ENCODE assay signal across 8 cellular contexts in genomic region chr11:67847896-67848875, GRCh38.
DNase-seq lines count a peak whose midpoint lies in the region; ATAC-seq and TF ChIP-seq lines count a peak whose summit lies in the region.
"Not testable (repeated sequence)": the region's sequence is repeated elsewhere in the genome, so short reads cannot be mapped to it uniquely, and the experiment has no call there.

No MANE protein-coding gene starts in this region.

- not testable (repeated sequence) for H3K9me3 ChIP-seq in Loucy (ENCODE audit: insufficient read depth, low read depth, low read length); RWPE2 (ENCODE audit: severe bottlenecking); stomach

- H3K4me2 ChIP-seq in Loucy (ENCODE audit: low read depth, low read length, poor library complexity, severe bottlenecking); mesendoderm (ENCODE audit: low read length): not testable (repeated sequence)

- POLR2A ChIA-PET in MCF 10A (lab: Yijun Ruan, JAX) = not testable (repeated sequence)

- H3K4me3 ChIP-seq in GM12864 (ENCODE audit: low read depth, low read length); Loucy (ENCODE audit: low read length, poor library complexity, severe bottlenecking); RWPE2 (ENCODE audit: severe bottlenecking); fibroblast of villous mesenchyme (ENCODE audit: low read depth, low read length); mesendoderm (ENCODE audit: low read length): not testable (repeated sequence)
- H3K4me3 ChIP-seq in stomach = peak overlapping the region in 1 of 4 donors; percentile 31

- H3K79me1 ChIP-seq in mesendoderm (ENCODE audit: low read length) = not testable (repeated sequence)

- intact Hi-C loops in MCF 10A (cut with micrococcal nuclease); stomach (cut with DNase I; ENCODE audit: low total_unique reads): not testable (repeated sequence)

- H2AK5ac ChIP-seq in mesendoderm (ENCODE audit: low read length) = peak overlapping the region; percentile 51

- TF ChIP-seq CTCF in C4-2B (conservative IDR thresholded peaks at IDR 0.05) (peak; percentile 45), GM12864 (IDR thresholded peaks at IDR 0.05; ENCODE audit: low read depth, low read length, missing control alignments) (peak; percentile 44), Loucy (conservative IDR thresholded peaks at IDR 0.05; ENCODE audit: low read length) (peak; percentile 43), RWPE2 (IDR thresholded peaks at IDR 0.05; ENCODE audit: poor library complexity, severe bottlenecking) (peak; percentile 49), MCF 10A (IDR thresholded peaks at IDR 0.05; ENCODE audit: unreplicated experiment) (peak; percentile 40), fibroblast of villous mesenchyme (IDR thresholded peaks at IDR 0.05; ENCODE audit: insufficient read depth, low read depth, low read length) (peak; percentile 32), stomach (IDR thresholded peaks at IDR 0.05) (peak in 3 of 7 experiments; percentile 19 to 25 (median 23))

- peak overlapping the region; percentile 85 for H3K56ac ChIP-seq in mesendoderm (ENCODE audit: low read length)

- CTCF ChIA-PET in MCF 10A (lab: Yijun Ruan, JAX) = interaction anchor here (2.4 kb wide), 1 partner anchor 108 kb away, joined by 10 read pairs; no protein-coding TSS in a partner anchor

- not testable (repeated sequence) for H3K9me3 Mint-ChIP-seq in MCF 10A (ENCODE audit: unreplicated experiment)

- not testable (repeated sequence) for H3K27ac ChIP-seq in C4-2B; RWPE2 (ENCODE audit: poor library complexity, severe bottlenecking); mesendoderm (ENCODE audit: low read depth, low read length)
- peak overlapping the region in 3 of 5 donors; percentile 36 to 51 (median 50) for H3K27ac ChIP-seq in stomach

- BruUV-seq in MCF 10A (replicated peaks; lab: Mats Ljungman, UMichigan) = not testable (repeated sequence)

- not testable (repeated sequence) for H3K27me3 ChIP-seq in Loucy (ENCODE audit: insufficient read depth, low read length, poor library complexity, severe bottlenecking); RWPE2 (ENCODE audit: insufficient read depth, poor library complexity, severe bottlenecking); mesendoderm (ENCODE audit: insufficient read depth, low read length, poor library complexity); stomach

- not testable (repeated sequence) for H3K36me3 Mint-ChIP-seq in MCF 10A (ENCODE audit: insufficient read depth, unreplicated experiment)

- H2BK15ac ChIP-seq in mesendoderm (replicated peaks; ENCODE audit: low read depth) = not testable (repeated sequence)

- H4K20me1 ChIP-seq in Loucy (ENCODE audit: insufficient read depth, low read length, poor library complexity, severe bottlenecking) = not testable (repeated sequence)

- ATAC-seq in RWPE2 (ENCODE audit: low read depth) = not testable (repeated sequence)

- peaks cover 29% of the 10 kb centered on the region for H3K27me3 Mint-ChIP-seq in MCF 10A (ENCODE audit: insufficient read depth, unreplicated experiment)

- H3K23ac ChIP-seq in mesendoderm (ENCODE audit: low read length) = not testable (repeated sequence)

- TF ChIP-seq POLR2A in stomach (IDR thresholded peaks at IDR 0.05) = not testable (repeated sequence)

- H3K4me1 Mint-ChIP-seq in MCF 10A (ENCODE audit: insufficient read depth, unreplicated experiment) = not testable (repeated sequence)

- H4K5ac ChIP-seq in mesendoderm (ENCODE audit: low read length) = not testable (repeated sequence)

- not testable (repeated sequence) for H3K4me1 ChIP-seq in Loucy (ENCODE audit: insufficient read depth, low read length, poor library complexity, severe bottlenecking); RWPE2 (ENCODE audit: insufficient read depth, poor library complexity, severe bottlenecking); mesendoderm (ENCODE audit: control insufficient read depth, low read depth, low read length); stomach

- not testable (repeated sequence) for H2AFZ ChIP-seq in Loucy (ENCODE audit: low read length)

- WGBS in mesendoderm (ENCODE audit: extremely low coverage, insufficient coverage, low lambda C conversion rate) = no CpG with 5 or more reads among the region's 25 CpGs
- 28 to 37% (median 34%) methylated on average over 25 of the region's 25 CpGs for WGBS in stomach, 5 donors

- not testable (repeated sequence) for DNase-seq in GM12864 (ENCODE audit: low read depth); RWPE2 (ENCODE audit: low spot score); MCF 10A (ENCODE audit: unreplicated experiment); fibroblast of villous mesenchyme (ENCODE audit: low read depth); mesendoderm
- DNase-seq in stomach = peak; percentile 29

- not testable (repeated sequence) for H4K8ac ChIP-seq in mesendoderm (ENCODE audit: low read depth, low read length)

- H3F3A ChIP-seq in Loucy (ENCODE audit: low read depth) = not testable (repeated sequence)

- not testable (repeated sequence) for H3K18ac ChIP-seq in mesendoderm (ENCODE audit: low read length)

- H2BK120ac ChIP-seq in mesendoderm (ENCODE audit: low read depth, low read length) = not testable (repeated sequence)

- not testable (repeated sequence) for H3K4me3 Mint-ChIP-seq in MCF 10A (ENCODE audit: unreplicated experiment)

- not testable (repeated sequence) for H3K36me3 ChIP-seq in Loucy (ENCODE audit: insufficient read depth, low read length); RWPE2 (ENCODE audit: low read depth); mesendoderm (ENCODE audit: control insufficient read depth, insufficient read depth, low read length); stomach

- H3K4ac ChIP-seq in mesendoderm (ENCODE audit: low read depth, low read length) = peak overlapping the region; percentile 48

- not testable (repeated sequence) for TF ChIP-seq EP300 in stomach (IDR thresholded peaks at IDR 0.05)

- not testable (repeated sequence) for H3K9me2 ChIP-seq in Loucy (replicated peaks; ENCODE audit: low read depth, low read length)

- H3K9ac ChIP-seq in Loucy (ENCODE audit: low read depth, low read length, poor library complexity, severe bottlenecking) = not testable (repeated sequence)
- peak overlapping the region; percentile 61 for H3K9ac ChIP-seq in mesendoderm (ENCODE audit: low read length)

- peak overlapping the region; percentile 82 for H2BK5ac ChIP-seq in mesendoderm (ENCODE audit: low read length)

- not testable (repeated sequence) for H3K27ac Mint-ChIP-seq in MCF 10A (ENCODE audit: low read depth, unreplicated experiment)

- H3K79me2 ChIP-seq in Loucy (ENCODE audit: insufficient read depth, low read length); mesendoderm (ENCODE audit: control insufficient read depth, insufficient read depth, low read length): not testable (repeated sequence)
